Comparison of ENCODE assay signal across 2 cellular contexts in the genomic region with DNA sequence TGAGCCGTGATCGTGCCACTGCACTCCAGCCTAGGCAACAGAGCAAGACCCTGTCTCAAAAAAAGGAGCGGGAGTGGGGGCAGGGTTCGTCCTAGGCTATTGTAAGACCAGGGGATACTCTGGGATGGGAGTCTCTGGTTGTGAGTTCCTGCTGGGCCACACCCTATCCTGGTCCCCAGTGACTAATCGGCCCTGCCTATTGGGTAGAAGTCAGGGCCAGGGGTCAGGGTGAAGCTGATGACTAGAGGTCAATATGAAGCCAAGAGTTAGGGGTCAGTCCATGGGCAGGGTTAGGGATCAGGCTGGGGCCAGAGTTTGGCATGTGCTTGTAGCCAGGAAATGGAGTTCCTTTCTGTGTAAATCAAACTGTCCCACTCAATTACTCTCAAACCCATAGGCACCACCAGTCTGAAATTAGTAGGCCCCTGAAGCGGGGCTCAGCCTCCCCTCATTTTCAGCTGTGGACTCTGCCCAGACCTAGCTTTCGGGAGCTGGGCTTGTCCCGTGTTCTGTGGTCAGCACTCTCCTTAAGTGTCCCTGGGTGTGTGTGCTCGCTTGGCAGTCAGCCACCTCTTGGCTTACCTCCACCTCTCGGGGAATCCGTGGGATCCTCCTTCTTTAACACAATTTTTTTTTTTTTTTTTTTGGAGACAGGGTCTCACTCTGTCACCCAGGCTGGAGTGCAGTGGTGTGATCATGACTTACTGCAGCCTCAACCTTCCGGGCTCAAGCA.
TF ChIP-seq lines count a peak whose summit lies in the region.

No MANE protein-coding gene starts in this region.

TF ChIP-seq in HEK293, 187 proteins besides CTCF, POLR2A, EP300 and RAD21 (continued from another document):
- no peak for TF ChIP-seq ZSCAN4 (tag by site-specific recombination; IDR thresholded peaks at IDR 0.05)
- peak; percentile 59; the same call in 1 of the 2 replicates for TF ChIP-seq ZBTB48 (tag by site-specific recombination; IDR thresholded peaks at IDR 0.05)
- no peak for TF ChIP-seq SP7 (tag by site-specific recombination; IDR thresholded peaks at IDR 0.05)
TF ChIP-seq in HEK293: peak in this region for 1.

TF ChIP-seq in liver, 16 proteins besides CTCF, POLR2A, EP300 and RAD21 (continued from another document):
- TF ChIP-seq, protein P1, sequence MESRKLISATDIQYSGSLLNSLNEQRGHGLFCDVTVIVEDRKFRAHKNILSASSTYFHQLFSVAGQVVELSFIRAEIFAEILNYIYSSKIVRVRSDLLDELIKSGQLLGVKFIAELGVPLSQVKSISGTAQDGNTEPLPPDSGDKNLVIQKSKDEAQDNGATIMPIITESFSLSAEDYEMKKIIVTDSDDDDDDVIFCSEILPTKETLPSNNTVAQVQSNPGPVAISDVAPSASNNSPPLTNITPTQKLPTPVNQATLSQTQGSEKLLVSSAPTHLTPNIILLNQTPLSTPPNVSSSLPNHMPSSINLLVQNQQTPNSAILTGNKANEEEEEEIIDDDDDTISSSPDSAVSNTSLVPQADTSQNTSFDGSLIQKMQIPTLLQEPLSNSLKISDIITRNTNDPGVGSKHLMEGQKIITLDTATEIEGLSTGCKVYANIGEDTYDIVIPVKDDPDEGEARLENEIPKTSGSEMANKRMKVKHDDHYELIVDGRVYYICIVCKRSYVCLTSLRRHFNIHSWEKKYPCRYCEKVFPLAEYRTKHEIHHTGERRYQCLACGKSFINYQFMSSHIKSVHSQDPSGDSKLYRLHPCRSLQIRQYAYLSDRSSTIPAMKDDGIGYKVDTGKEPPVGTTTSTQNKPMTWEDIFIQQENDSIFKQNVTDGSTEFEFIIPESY (IDR thresholded peaks at IDR 0.05) = no peak
